In genomic region chr17:71601894-71602504, GRCh38 we compare ENCODE assay signal across 20 cellular contexts.
"Had no signal": no experiment of that assay in that cellular context is flagged by ENCODE, and none has a peak within 500 bp of the region (broad histone marks: within the 10 kb centered on the region; RNA-seq: fewer than 3 reads in every experiment).

No MANE protein-coding gene starts in this region.

- H3K36me3 ChIP-seq: gastrocnemius medialis, stomach, thoracic aorta had no signal

- H3K4me1 ChIP-seq: gastrocnemius medialis, psoas muscle had no signal

- H3K36me3 Mint-ChIP-seq: naive thymus-derived CD4-positive, alpha-beta T cell had no signal

- H3K27me3 ChIP-seq: gastrocnemius medialis, stomach had no signal

- ATAC-seq: esophagus mucosa; gastrocnemius medialis; left cardiac atrium; left ventricle myocardium superior; naive thymus-derived CD4-positive, alpha-beta T cell; psoas muscle; sciatic nerve had no signal

- H3K4me3 ChIP-seq: gastrocnemius medialis, lung, psoas muscle, stomach, thoracic aorta had no signal

- H3K27ac ChIP-seq: gastrocnemius medialis, psoas muscle, stomach, thoracic aorta had no signal

- H3K9me3 ChIP-seq: gastrocnemius medialis, psoas muscle, thoracic aorta had no signal

- H3K4me3 Mint-ChIP-seq: naive thymus-derived CD4-positive, alpha-beta T cell; nephron progenitor cell had no signal

- H3K4me1 Mint-ChIP-seq: naive thymus-derived CD4-positive, alpha-beta T cell had no signal

- H3K27ac Mint-ChIP-seq: naive thymus-derived CD4-positive, alpha-beta T cell; nephron progenitor cell had no signal

- H3K27me3 Mint-ChIP-seq: naive thymus-derived CD4-positive, alpha-beta T cell had no signal

- DNase-seq: effector memory CD4-positive, alpha-beta T cell; gastrocnemius medialis; kidney; left cardiac atrium; left ventricle myocardium superior; mesendoderm; naive thymus-derived CD4-positive, alpha-beta T cell; nephron progenitor cell; psoas muscle; stimulated activated CD4-positive, alpha-beta T cell treated with anti-CD3 and anti-CD28 coated beads, Interleukin-2, amount 100 ng/mL, for 24 hours; stimulated activated CD4-positive, alpha-beta T cell treated with anti-CD3 and anti-CD28 coated beads, Interleukin-4, amount 100 ng/mL, for 4 hours; stimulated activated naive CD4-positive, alpha-beta T cell; stomach; substantia nigra; trophoblast cell had no signal

- FAIRE-seq: endometrium, kidney had no signal
